Comparison of ENCODE assay signal across 14 cellular contexts in genomic region chr10:114271779-114272167, GRCh38. TPM values are rescaled to one million over a fixed set of nuclear protein-coding genes. Genes with fewer than 3 reads are reported as not detected.
A peak's percentile ranks its signal among the peaks of the same experiment; 100 is the strongest.
DNase-seq lines count a peak whose midpoint lies in the region; ATAC-seq, FAIRE-seq and TF ChIP-seq lines count a peak whose summit lies in the region.
"Had no signal": no experiment of that assay in that cellular context is flagged by ENCODE, and none has a peak within 500 bp of the region (broad histone marks: within the 10 kb centered on the region; RNA-seq: fewer than 3 reads in every experiment).

No MANE protein-coding gene starts in this region.

- peak overlapping the region in 3 of 4 donors; percentile 18 to 57 (median 47) for H3K27ac ChIP-seq in esophagus squamous epithelium

- no peaks in the 10 kb centered on the region for H3K36me3 ChIP-seq in esophagus squamous epithelium

- peaks cover 0 to 22% (median 10%) of the 10 kb centered on the region in 3 donors for H3K4me1 ChIP-seq in esophagus squamous epithelium

- WGBS in esophagus squamous epithelium, 2 donors: 8 to 22% methylated on average over 2 to 4 of the region's 4 CpGs

- intact Hi-C loops in esophagus squamous epithelium (cut with DNase I): no loop called here

- no peaks in the 10 kb centered on the region for H3K9me3 ChIP-seq in esophagus squamous epithelium

- DNase-seq in AG09309 (ENCODE audit: low read depth) (peak; percentile 86), RCC 7860 (ENCODE audit: low spot score) (peak; percentile 91), esophagus squamous epithelium (lab: John Stamatoyannopoulos, UW) (no peak), mucosa of gallbladder (ENCODE audit: low spot score) (peak; percentile 31), frontal cortex (ENCODE audit: low spot score in 2 of 2) (no peak)
- DNase-seq in activated CD8-positive, alpha-beta memory T cell treated with anti-CD3 and anti-CD28 coated beads, Interleukin-2, amount 50 U/mL, for 4 hours: no peak
- DNase-seq: activated effector memory CD4-positive, alpha-beta T cell treated with Interleukin-2 at 50 U/mL for 16 hours; CD4-positive, CD25-positive, alpha-beta regulatory T cell; NCI-H1048; stimulated activated CD4-positive, alpha-beta T cell treated with anti-CD3 and anti-CD28 coated beads, Interleukin-1b, Interleukin-23, amount 100 ng/mL, for 48 hours; T-helper 2 cell had no signal

- peak; percentile 97 for FAIRE-seq in RCC 7860 (lab: Jason Lieb, UNC)
- no peak for FAIRE-seq in frontal cortex (lab: Jason Lieb, UNC)
- FAIRE-seq: islet of Langerhans had no signal

- ATAC-seq in HG02852 (IDR thresholded peaks at IDR 0.05; ENCODE audit: unreplicated experiment) (no peak), HG03108 (IDR thresholded peaks at IDR 0.05; ENCODE audit: unreplicated experiment) (no peak)

- TF ChIP-seq POLR2A in esophagus squamous epithelium (IDR thresholded peaks at IDR 0.05): no peak

- no peaks in the 10 kb centered on the region for H3K27me3 ChIP-seq in esophagus squamous epithelium

- H3K4me3 ChIP-seq in AG09309 (ENCODE audit: control insufficient read depth, low read depth, low read length) (no peak overlapping the region), esophagus squamous epithelium (no peak overlapping the region)

- TF ChIP-seq CTCF in AG09309 (IDR thresholded peaks at IDR 0.05; ENCODE audit: control insufficient read depth, insufficient read depth, low read depth, low read length, missing control alignments) (no peak), esophagus squamous epithelium (IDR thresholded peaks at IDR 0.05) (no peak)

RNA-seq across cellular contexts. Expression of gene VWA2, which starts 32.7 kb away (rescaled TPM):
- total RNA-seq in esophagus squamous epithelium (1 to 10 TPM; 2.9 to 5.7 (median 4.9) TPM), mucosa of gallbladder (0.75 TPM), frontal cortex (2.9 TPM)

Comparison
In these comparisons a context has a peak if more than half of its experiments do, and no peak if none do; other contexts are left out.
1. DNase-seq: peak in AG09309 (single experiment), RCC 7860 (single experiment) and mucosa of gallbladder (single experiment); none in esophagus squamous epithelium (single experiment), activated CD8-positive, alpha-beta memory T cell treated with anti-CD3 and anti-CD28 coated beads, Interleukin-2, amount 50 U/mL, for 4 hours (single experiment) and frontal cortex (0 of 2).